ENCODE assay signal across 1 cellular context in genomic region chr10:59077855-59078254, GRCh38.
TF ChIP-seq lines count a peak whose summit lies in the region.

No MANE protein-coding gene starts in this region.

TF ChIP-seq in HepG2, 621 proteins besides CTCF, POLR2A, EP300 and RAD21 (continued from another document):
- TF ChIP-seq PAXIP1 (CRISPR knock-in tag; conservative IDR thresholded peaks at IDR 0.05) (peak; percentile 64; the same call in 1 of the 2 replicates), HNF4A (CRISPR knock-in tag; IDR thresholded peaks at IDR 0.05) (peak; percentile 26; the same call in 1 of the 2 replicates), ZNF644 (CRISPR knock-in tag; IDR thresholded peaks at IDR 0.05; ENCODE audit: low read depth) (0 out of 2 replicates have a peak, but pooled peaks have one; percentile 14), HOMEZ (CRISPR knock-in tag; IDR thresholded peaks at IDR 0.05; ENCODE audit: low read depth) (0 out of 2 replicates have a peak, but pooled peaks have one; percentile 36), CERS6 (CRISPR knock-in tag; IDR thresholded peaks at IDR 0.05) (no peak), HMG20A (CRISPR knock-in tag; IDR thresholded peaks at IDR 0.05; ENCODE audit: borderline replicate concordance) (0 out of 2 replicates have a peak, but pooled peaks have one; percentile 11), PPARG (CRISPR knock-in tag; conservative IDR thresholded peaks at IDR 0.05) (0 out of 2 replicates have a peak, but pooled peaks have one; percentile 15), MED1 (CRISPR knock-in tag; IDR thresholded peaks at IDR 0.05) (peak; percentile 63), GABPA (IDR thresholded peaks at IDR 0.05; ENCODE audit: low read depth, low read length) (no peak), GABPA (CRISPR knock-in tag; IDR thresholded peaks at IDR 0.05; ENCODE audit: low read depth) (no peak)
